ENCODE assay signal across 23 cellular contexts in the genomic region with DNA sequence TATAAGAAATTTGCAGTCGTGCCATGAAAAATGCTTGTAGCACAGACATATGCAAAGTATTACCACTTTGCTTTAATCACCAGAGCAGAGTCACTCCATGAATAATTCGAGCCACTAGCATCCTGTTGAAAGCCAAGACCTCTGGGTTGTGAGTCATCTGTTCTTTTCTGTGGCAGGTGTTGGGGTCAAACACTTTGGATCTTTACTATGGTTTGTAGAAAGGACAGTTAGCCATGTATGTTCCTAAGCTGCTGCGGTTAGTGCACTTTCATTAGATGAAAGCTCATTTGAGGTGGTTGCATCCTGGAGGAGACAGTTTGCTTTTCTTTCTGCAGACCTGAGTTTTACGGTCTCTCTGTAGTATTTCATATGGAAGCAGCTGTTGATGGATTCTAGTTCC.
DNase-seq lines count a peak whose midpoint lies in the region; ATAC-seq and TF ChIP-seq lines count a peak whose summit lies in the region.
"Had no signal": no experiment of that assay in that cellular context is flagged by ENCODE, and none has a peak within 500 bp of the region (broad histone marks: within the 10 kb centered on the region; RNA-seq: fewer than 3 reads in every experiment).

No MANE protein-coding gene starts in this region.

- H3K4me3 ChIP-seq in upper lobe of right lung = no peak overlapping the region
- H3K4me3 ChIP-seq: ascending aorta, HAP-1, ovary, right lobe of liver, tibial artery had no signal

- no peaks in the 10 kb centered on the region for H3K4me1 ChIP-seq in upper lobe of right lung
- H3K4me1 ChIP-seq: ascending aorta, HAP-1, right lobe of liver, tibial artery had no signal

- intact Hi-C loops in upper lobe of right lung (cut with DNase I) = no loop called here

- no peak overlapping the region for H3K27ac ChIP-seq in upper lobe of right lung
- H3K27ac ChIP-seq: ascending aorta, HL-60, ovary, right lobe of liver, tibial artery had no signal

- DNase-seq in ELR (ENCODE audit: low read depth) (peak; percentile 14), RKO (ENCODE audit: low spot score) (peak; percentile 43), kidney tubule cell (ENCODE audit: low spot score) (peak; percentile 39), COLO829 (ENCODE audit: low spot score) (no peak), NCI-H2081 treated with DMSO at 0.1 percent for 48 hours (lab: John Stamatoyannopoulos, UW) (no peak), upper lobe of right lung (no peak)
- no peak for DNase-seq in activated naive CD4-positive, alpha-beta T cell treated with anti-CD3 and anti-CD28 coated beads, Interleukin-2, amount 50 U/mL, for 16 hours
- DNase-seq: activated CD4-positive, alpha-beta memory T cell treated with anti-CD3 and anti-CD28 coated beads for 36 hours; activated naive CD4-positive, alpha-beta T cell treated with anti-CD3 and anti-CD28 coated beads for 36 hours; activated T-cell treated with anti-CD3 and anti-CD28 coated beads, Interleukin-2, amount 50 U/mL, for 1 hour; CD4-positive, alpha-beta memory T cell; naive B cell; NCI-H1930; NCI-H510A; ovary; right lobe of liver; SHP77 treated with DMSO at 0.1 percent for 48 hours; stimulated activated naive CD4-positive, alpha-beta T cell; tibial artery had no signal

- ATAC-seq in HG03175 (IDR thresholded peaks at IDR 0.05; ENCODE audit: unreplicated experiment) (peak; percentile 55), upper lobe of right lung (no peak)
- ATAC-seq: right lobe of liver had no signal

- H3K9me3 ChIP-seq in upper lobe of right lung = no peaks in the 10 kb centered on the region
- H3K9me3 ChIP-seq: ascending aorta, HAP-1, ovary, right lobe of liver, tibial artery had no signal

- H3K36me3 ChIP-seq in upper lobe of right lung = no peaks in the 10 kb centered on the region
- H3K36me3 ChIP-seq: ascending aorta, HAP-1, ovary, right lobe of liver, tibial artery had no signal

- TF ChIP-seq CTCF in upper lobe of right lung (IDR thresholded peaks at IDR 0.05) = no peak

- no peaks in the 10 kb centered on the region for H3K27me3 ChIP-seq in upper lobe of right lung
- H3K27me3 ChIP-seq: ascending aorta, ovary, right lobe of liver, tibial artery had no signal

Comparison
In these comparisons a context has a peak if more than half of its experiments do, and no peak if none do; other contexts are left out.
1. DNase-seq: peak in ELR (single experiment), RKO (single experiment) and kidney tubule cell (single experiment); none in COLO829 (single experiment), activated naive CD4-positive, alpha-beta T cell treated with anti-CD3 and anti-CD28 coated beads, Interleukin-2, amount 50 U/mL, for 16 hours (single experiment), NCI-H2081 treated with DMSO at 0.1 percent for 48 hours (single experiment) and upper lobe of right lung (single experiment).